Comparison of ENCODE assay signal across 2 cellular contexts in genomic region chr17:4501295-4501949, GRCh38.
TF ChIP-seq lines count a peak whose summit lies in the region.

No MANE protein-coding gene starts in this region.

TF ChIP-seq in endothelial cell of umbilical vein, 7 proteins besides CTCF, POLR2A, EP300 and RAD21:
- no peak for TF ChIP-seq MYC (IDR thresholded peaks at IDR 0.05; ENCODE audit: low read depth, low read length)
- no peak for TF ChIP-seq FOS (IDR thresholded peaks at IDR 0.05; ENCODE audit: borderline replicate concordance, insufficient read depth, low read length)
- no peak for TF ChIP-seq EZH2 (IDR thresholded peaks at IDR 0.05; ENCODE audit: borderline replicate concordance, low read depth, low read length, severe bottlenecking)
- no peak for TF ChIP-seq POLR2AphosphoS5 (IDR thresholded peaks at IDR 0.05; ENCODE audit: insufficient read depth, low read depth, low read length)
- TF ChIP-seq MAX (IDR thresholded peaks at IDR 0.05; ENCODE audit: insufficient read depth, insufficient read length) = no peak
- TF ChIP-seq JUN (IDR thresholded peaks at IDR 0.05; ENCODE audit: borderline replicate concordance, insufficient read depth, insufficient read length, low read depth) = no peak
- TF ChIP-seq GATA2 (IDR thresholded peaks at IDR 0.05; ENCODE audit: insufficient read depth, insufficient read length, low read depth, low read length) = no peak

TF ChIP-seq in neural cell, 6 proteins besides CTCF, POLR2A, EP300 and RAD21:
- TF ChIP-seq TAF1 (IDR thresholded peaks at IDR 0.05; ENCODE audit: low read depth) (no peak), MXI1 (conservative IDR thresholded peaks at IDR 0.05; ENCODE audit: poor library complexity, severe bottlenecking) (no peak), EZH2 (IDR thresholded peaks at IDR 0.05; ENCODE audit: borderline replicate concordance, insufficient read depth, low read length, poor library complexity, severe bottlenecking) (no peak), SMC3 (conservative IDR thresholded peaks at IDR 0.05; ENCODE audit: poor library complexity) (no peak), POLR2AphosphoS5 (IDR thresholded peaks at IDR 0.05) (no peak)
- TF ChIP-seq, protein P1, sequence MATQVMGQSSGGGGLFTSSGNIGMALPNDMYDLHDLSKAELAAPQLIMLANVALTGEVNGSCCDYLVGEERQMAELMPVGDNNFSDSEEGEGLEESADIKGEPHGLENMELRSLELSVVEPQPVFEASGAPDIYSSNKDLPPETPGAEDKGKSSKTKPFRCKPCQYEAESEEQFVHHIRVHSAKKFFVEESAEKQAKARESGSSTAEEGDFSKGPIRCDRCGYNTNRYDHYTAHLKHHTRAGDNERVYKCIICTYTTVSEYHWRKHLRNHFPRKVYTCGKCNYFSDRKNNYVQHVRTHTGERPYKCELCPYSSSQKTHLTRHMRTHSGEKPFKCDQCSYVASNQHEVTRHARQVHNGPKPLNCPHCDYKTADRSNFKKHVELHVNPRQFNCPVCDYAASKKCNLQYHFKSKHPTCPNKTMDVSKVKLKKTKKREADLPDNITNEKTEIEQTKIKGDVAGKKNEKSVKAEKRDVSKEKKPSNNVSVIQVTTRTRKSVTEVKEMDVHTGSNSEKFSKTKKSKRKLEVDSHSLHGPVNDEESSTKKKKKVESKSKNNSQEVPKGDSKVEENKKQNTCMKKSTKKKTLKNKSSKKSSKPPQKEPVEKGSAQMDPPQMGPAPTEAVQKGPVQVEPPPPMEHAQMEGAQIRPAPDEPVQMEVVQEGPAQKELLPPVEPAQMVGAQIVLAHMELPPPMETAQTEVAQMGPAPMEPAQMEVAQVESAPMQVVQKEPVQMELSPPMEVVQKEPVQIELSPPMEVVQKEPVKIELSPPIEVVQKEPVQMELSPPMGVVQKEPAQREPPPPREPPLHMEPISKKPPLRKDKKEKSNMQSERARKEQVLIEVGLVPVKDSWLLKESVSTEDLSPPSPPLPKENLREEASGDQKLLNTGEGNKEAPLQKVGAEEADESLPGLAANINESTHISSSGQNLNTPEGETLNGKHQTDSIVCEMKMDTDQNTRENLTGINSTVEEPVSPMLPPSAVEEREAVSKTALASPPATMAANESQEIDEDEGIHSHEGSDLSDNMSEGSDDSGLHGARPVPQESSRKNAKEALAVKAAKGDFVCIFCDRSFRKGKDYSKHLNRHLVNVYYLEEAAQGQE (IDR thresholded peaks at IDR 0.05; ENCODE audit: borderline replicate concordance) = no peak
